ENCODE assay signal across 17 cellular contexts in genomic region chr18:10207682-10208081, GRCh38.
DNase-seq lines count a peak whose midpoint lies in the region; ATAC-seq and TF ChIP-seq lines count a peak whose summit lies in the region.
"Had no signal": no experiment of that assay in that cellular context is flagged by ENCODE, and none has a peak within 500 bp of the region (broad histone marks: within the 10 kb centered on the region; RNA-seq: fewer than 3 reads in every experiment).

No MANE protein-coding gene starts in this region.

- H3K36me3 ChIP-seq in MG63, result no peaks in the 10 kb centered on the region
- no peaks in the 10 kb centered on the region for H3K36me3 ChIP-seq in heart left ventricle
- H3K36me3 ChIP-seq: BE2C, HAP-1 had no signal

- WGBS in heart left ventricle, 4 donors, result 4 to 16% (median 8%) methylated on average over 3 of the region's 3 CpGs

- H3K9me3 ChIP-seq in MG63 (no peaks in the 10 kb centered on the region), heart left ventricle (no peaks in the 10 kb centered on the region)
- H3K9me3 ChIP-seq: BE2C, HAP-1 had no signal

- H3K27ac ChIP-seq in heart left ventricle, result peak overlapping the region in 1 of 12 donors; percentile 8
- H3K27ac ChIP-seq: C4-2B, HL-60 had no signal

- H3K4me3 ChIP-seq in MG63, result no peak overlapping the region
- no peak overlapping the region for H3K4me3 ChIP-seq in heart left ventricle
- H3K4me3 ChIP-seq: HAP-1 had no signal

- H3K27me3 ChIP-seq in MG63 (no peaks in the 10 kb centered on the region), heart left ventricle (no peaks in the 10 kb centered on the region)
- H3K27me3 ChIP-seq: BE2C had no signal

- no peak for TF ChIP-seq POLR2A in heart left ventricle (IDR thresholded peaks at IDR 0.05)

- peak in 3 of 4 donors; percentile 51 to 63 (median 56) for ATAC-seq in heart left ventricle
- peak; percentile 74 for ATAC-seq in left ventricle myocardium superior
- no peak for ATAC-seq in HG03159 (IDR thresholded peaks at IDR 0.05; ENCODE audit: unreplicated experiment)
- ATAC-seq in HG03457 (IDR thresholded peaks at IDR 0.05; ENCODE audit: unreplicated experiment), result no peak

- H3K27ac Mint-ChIP-seq in CD14-positive monocyte, result peak overlapping the region in 6 of 7 donors; percentile 24 to 83 (median 66)
- H3K27ac Mint-ChIP-seq: CD4-positive, alpha-beta memory T cell had no signal

- peaks cover 1 to 4% (median 2%) of the 10 kb centered on the region in 3 donors for H3K27me3 Mint-ChIP-seq in CD14-positive monocyte (ENCODE audit: low read depth in 3 of 3)

- in situ Hi-C loops in GM13976 (cut with MboI; ENCODE audit: low sequenced_read_pairs, unreplicated experiment), result no loop called here

- H3K4me3 Mint-ChIP-seq in CD14-positive monocyte, result no peak overlapping the region
- H3K4me3 Mint-ChIP-seq: CD4-positive, alpha-beta memory T cell had no signal

- DNase-seq in CD14-positive monocyte (ENCODE audit: low spot score), result no peak
- peak; percentile 59 for DNase-seq in MG63
- no peak for DNase-seq in heart left ventricle
- no peak for DNase-seq in left ventricle myocardium superior
- DNase-seq in GM13976 (ENCODE audit: low spot score), result no peak
- no peak for DNase-seq in NCI-H1105 treated with DMSO at 0.1 percent for 48 hours (lab: John Stamatoyannopoulos, UW)
- DNase-seq: ACHN; BE2C; CD4-positive, alpha-beta memory T cell; DMS153; DMS79; GDM1 had no signal

- intact Hi-C loops in CD14-positive monocyte (cut with micrococcal nuclease), result loop anchor here in 1 of 2 donors (10.0 kb wide), 1 partner anchor 67 kb away; no protein-coding TSS in a partner anchor
- intact Hi-C loops in heart left ventricle (cut with DNase I), result loop anchor here in 2 of 10 donors (10.0 kb wide), 2 partner anchors 57 to 73 kb away; no protein-coding TSS in a partner anchor
- intact Hi-C loops in left ventricle myocardium superior (cut with micrococcal nuclease), result no loop called here

- peaks cover 41% of the 10 kb centered on the region for H3K4me1 Mint-ChIP-seq in CD14-positive monocyte
- H3K4me1 Mint-ChIP-seq: CD4-positive, alpha-beta memory T cell had no signal

- peaks cover 0 to 3% of the 10 kb centered on the region in 2 donors for H3K36me3 Mint-ChIP-seq in CD14-positive monocyte
- H3K36me3 Mint-ChIP-seq: CD4-positive, alpha-beta memory T cell had no signal

- TF ChIP-seq CTCF in CD14-positive monocyte (IDR thresholded peaks at IDR 0.05), result no peak
- TF ChIP-seq CTCF in heart left ventricle (IDR thresholded peaks at IDR 0.05), result no peak
- TF ChIP-seq CTCF in GM13976 (IDR thresholded peaks at IDR 0.05; ENCODE audit: borderline replicate concordance, control extremely low read depth, extremely low read depth, insufficient read depth, missing control alignments), result no peak

- H3K4me1 ChIP-seq in heart left ventricle, result peaks cover 0 to 21% (median 2%) of the 10 kb centered on the region in 12 donors
- H3K4me1 ChIP-seq: BE2C, HAP-1 had no signal

- H3K9me3 Mint-ChIP-seq in CD14-positive monocyte, result peaks cover 0 to 6% (median 2%) of the 10 kb centered on the region in 7 donors

Comparison
In these comparisons a context has a peak if more than half of its experiments do, and no peak if none do; other contexts are left out.
1. ATAC-seq: peak in heart left ventricle (3 of 4) and left ventricle myocardium superior (single experiment); none in HG03159 (single experiment) and HG03457 (single experiment).